In the genomic region with DNA sequence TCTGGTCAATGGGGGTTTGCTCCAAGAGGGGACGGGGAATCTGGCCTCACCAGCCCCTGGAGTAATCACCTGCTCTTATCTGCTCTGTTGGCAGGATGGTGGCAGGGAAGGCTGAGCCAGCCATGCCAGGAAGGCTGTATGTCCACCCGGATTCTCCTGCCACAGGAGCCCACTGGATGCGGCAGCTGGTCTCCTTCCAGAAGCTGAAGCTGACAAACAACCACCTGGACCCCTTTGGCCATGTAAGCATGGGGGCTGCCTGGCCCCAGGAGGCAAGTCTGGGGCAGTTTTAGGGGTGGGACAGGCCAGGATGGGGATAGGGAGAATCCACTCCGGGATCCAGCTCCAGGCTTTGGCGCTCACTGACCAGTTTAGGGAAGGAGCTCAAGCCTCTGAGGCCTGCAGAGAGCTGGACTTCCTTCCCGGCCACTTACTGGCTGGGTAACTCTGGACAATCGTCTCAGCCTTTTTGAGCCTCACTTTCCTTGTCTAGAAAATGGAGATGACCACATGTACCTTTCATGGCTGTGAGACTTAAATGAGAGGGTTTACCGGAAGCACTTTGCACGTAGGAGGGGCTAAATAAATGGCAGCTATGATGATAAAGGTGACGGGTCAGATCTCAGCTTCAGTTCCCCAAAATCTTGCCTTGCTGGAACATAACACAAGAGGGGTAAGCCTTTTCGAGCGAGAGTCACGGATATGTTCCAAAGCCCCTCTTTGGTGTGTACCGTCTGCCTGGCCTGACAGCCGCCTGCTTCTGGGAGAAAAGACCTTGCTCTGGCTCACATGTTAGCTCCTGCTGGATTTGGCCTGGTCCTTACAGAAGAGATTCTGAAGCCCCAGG, we compare ENCODE assay signal across 8 cellular contexts. TPM values are rescaled to one million over a fixed set of nuclear protein-coding genes. Genes with fewer than 3 reads are reported as not detected.
DNase-seq lines count a peak whose midpoint lies in the region; ATAC-seq and TF ChIP-seq lines count a peak whose summit lies in the region.

No MANE protein-coding gene starts in this region.

- peaks cover 33% of the 10 kb centered on the region for H3K27me3 Mint-ChIP-seq in activated CD8-positive, alpha-beta memory T cell treated with anti-CD3 and anti-CD28 coated beads, Interleukin-2, amount 10 ng/mL, durations not matched to agents 7 days and 5 days

- no peak overlapping the region for H3K27ac ChIP-seq in testis

- peak; percentile 62 for ATAC-seq in Right ventricle myocardium superior (ENCODE audit: poor library complexity)
- ATAC-seq in activated CD8-positive, alpha-beta memory T cell treated with anti-CD3 and anti-CD28 coated beads, Interleukin-2, amount 10 ng/mL, durations not matched to agents 7 days and 5 days, result no peak

- H3K4me1 ChIP-seq in testis, result no peaks in the 10 kb centered on the region

- WGBS in testis, 2 donors, result 60 to 61% methylated on average over 15 of the region's 15 CpGs

- H3K27me3 ChIP-seq in testis, result no peaks in the 10 kb centered on the region

- no peaks in the 10 kb centered on the region for H3K9me3 ChIP-seq in testis

- intact Hi-C loops in Right ventricle myocardium superior (cut with DNase I) (no loop called here), testis (cut with DNase I; ENCODE audit: low total_unique reads) (no loop called here)

- H3K9me3 Mint-ChIP-seq in activated CD8-positive, alpha-beta memory T cell treated with anti-CD3 and anti-CD28 coated beads, Interleukin-2, amount 10 ng/mL, durations not matched to agents 7 days and 5 days (ENCODE audit: low read depth), result no peaks in the 10 kb centered on the region

- no peak overlapping the region for H3K27ac Mint-ChIP-seq in activated CD8-positive, alpha-beta memory T cell treated with anti-CD3 and anti-CD28 coated beads, Interleukin-2, amount 10 ng/mL, durations not matched to agents 7 days and 5 days

- CTCF ChIA-PET in activated CD8-positive, alpha-beta memory T cell treated with anti-CD3 and anti-CD28 coated beads, Interleukin-2, amount 10 ng/mL, durations not matched to agents 7 days and 5 days (lab: Charles Lee), result interaction anchor here (0.8 kb wide), 1 partner anchor 33 kb away, joined by 3 read pairs; no protein-coding TSS in a partner anchor

- DNase-seq in SKM-1 treated with dmso at 0.1 percent for 144 hours (lab: John Stamatoyannopoulos, UW; ENCODE audit: unreplicated experiment) (peak; percentile 58), SKM-1 (lab: John Stamatoyannopoulos, UW; ENCODE audit: unreplicated experiment) (no peak), SK-N-DZ (ENCODE audit: low spot score) (peak; percentile 78), Right ventricle myocardium superior (peak; percentile 54), testis (peak; percentile 44), inferior parietal cortex (ENCODE audit: extremely low spot score) (no peak)
- DNase-seq in activated naive CD4-positive, alpha-beta T cell treated with anti-CD3 and anti-CD28 coated beads, Interleukin-2, amount 50 U/mL, for 16 hours, result no peak
- DNase-seq in activated CD8-positive, alpha-beta memory T cell treated with anti-CD3 and anti-CD28 coated beads, Interleukin-2, amount 10 ng/mL, durations not matched to agents 7 days and 5 days, result no peak

- H3K4me1 Mint-ChIP-seq in activated CD8-positive, alpha-beta memory T cell treated with anti-CD3 and anti-CD28 coated beads, Interleukin-2, amount 10 ng/mL, durations not matched to agents 7 days and 5 days, result peaks cover under 1% of the 10 kb centered on the region

- H3K36me3 ChIP-seq in testis (ENCODE audit: low read depth, missing control alignments), result no peaks in the 10 kb centered on the region

- H3K4me3 Mint-ChIP-seq in activated CD8-positive, alpha-beta memory T cell treated with anti-CD3 and anti-CD28 coated beads, Interleukin-2, amount 10 ng/mL, durations not matched to agents 7 days and 5 days, result no peak overlapping the region

- no peaks in the 10 kb centered on the region for H3K36me3 Mint-ChIP-seq in activated CD8-positive, alpha-beta memory T cell treated with anti-CD3 and anti-CD28 coated beads, Interleukin-2, amount 10 ng/mL, durations not matched to agents 7 days and 5 days

- no peak for TF ChIP-seq CTCF in testis (IDR thresholded peaks at IDR 0.05)

- no peak overlapping the region for H3K4me3 ChIP-seq in testis

- no peak for TF ChIP-seq POLR2A in testis (IDR thresholded peaks at IDR 0.05)

RNA-seq across cellular contexts. Expression of a gene that starts 15.4 kb away (rescaled TPM):
- polyA plus RNA-seq in SK-N-DZ (2014; cell fraction: cytosol; rRNA removed), result 2.7 and 4.9 TPM in 2 replicates
- 1.9 and 5.6 TPM in 2 replicates for polyA plus RNA-seq in SK-N-DZ (2014; cell fraction: nucleus; rRNA removed)
- total RNA-seq in Right ventricle myocardium superior, result not detected
- total RNA-seq in testis, result 1 to 10 TPM; 1.5 to 1.7 TPM
- 3.2 TPM for polyA plus RNA-seq in testis (ENCODE audit: insufficient read depth, low read depth, low replicate concordance)
- not detected for total RNA-seq in activated CD8-positive, alpha-beta memory T cell treated with anti-CD3 and anti-CD28 coated beads, Interleukin-2, amount 10 ng/mL, durations not matched to agents 7 days and 5 days

Comparison
In these comparisons a context has a peak if more than half of its experiments do, and no peak if none do; other contexts are left out.
1. DNase-seq: peak in SKM-1 treated with dmso at 0.1 percent for 144 hours (single experiment), SK-N-DZ (single experiment), Right ventricle myocardium superior (single experiment) and testis (single experiment); none in SKM-1 (single experiment), activated naive CD4-positive, alpha-beta T cell treated with anti-CD3 and anti-CD28 coated beads, Interleukin-2, amount 50 U/mL, for 16 hours (single experiment), activated CD8-positive, alpha-beta memory T cell treated with anti-CD3 and anti-CD28 coated beads, Interleukin-2, amount 10 ng/mL, durations not matched to agents 7 days and 5 days (single experiment) and inferior parietal cortex (single experiment).